ENCODE assay signal across 1 cellular context in genomic region chr6:30782425-30783014, GRCh38.
TF ChIP-seq lines count a peak whose summit lies in the region.

No MANE protein-coding gene starts in this region.

TF ChIP-seq in K562, 482 proteins besides CTCF, POLR2A, EP300 and RAD21 (continued from another document and continues in another):
- TF ChIP-seq CUX1 (CRISPR knock-in tag; IDR thresholded peaks at IDR 0.05) (no peak; the same call in 1 of the 2 replicates), YBX1 (IDR thresholded peaks at IDR 0.05) (no peak), ZNF311 (CRISPR knock-in tag; IDR thresholded peaks at IDR 0.05) (no peak), MNT (conservative IDR thresholded peaks at IDR 0.05) (no peak), ZBTB5 (IDR thresholded peaks at IDR 0.05) (no peak), ETV5 (CRISPR knock-in tag; IDR thresholded peaks at IDR 0.05; ENCODE audit: low read depth) (no peak), ZNF76 (CRISPR knock-in tag; IDR thresholded peaks at IDR 0.05; ENCODE audit: borderline replicate concordance) (no peak), ZKSCAN1 (IDR thresholded peaks at IDR 0.05; ENCODE audit: low read depth, low read length) (no peak), ZNF586 (CRISPR knock-in tag; conservative IDR thresholded peaks at IDR 0.05) (no peak), TAF15 (IDR thresholded peaks at IDR 0.05; ENCODE audit: low read depth, low read length) (no peak), MYNN (IDR thresholded peaks at IDR 0.05) (no peak), MYNN (CRISPR knock-in tag; IDR thresholded peaks at IDR 0.05) (no peak), ZNF124 (CRISPR knock-in tag; IDR thresholded peaks at IDR 0.05) (no peak), PRMT5 (CRISPR knock-in tag; IDR thresholded peaks at IDR 0.05) (no peak), NONO (IDR thresholded peaks at IDR 0.05; ENCODE audit: low read depth in 2 of 2, low read length in 1 of 2) (no peak), IRF9 (tag; IDR thresholded peaks at IDR 0.05) (peak; percentile 40; the same call in 1 of the 2 replicates), ZNF766 (CRISPR knock-in tag; conservative IDR thresholded peaks at IDR 0.05) (no peak), FOXP1 (CRISPR knock-in tag; IDR thresholded peaks at IDR 0.05) (no peak; the same call in 1 of the 2 replicates), GABPB1 (CRISPR knock-in tag; IDR thresholded peaks at IDR 0.05) (no peak), SREBF2 (CRISPR knock-in tag; IDR thresholded peaks at IDR 0.05) (no peak), ETV1 (tag; conservative IDR thresholded peaks at IDR 0.05; ENCODE audit: low read depth) (no peak), NR4A1 (CRISPR knock-in tag; IDR thresholded peaks at IDR 0.05) (no peak), NR4A1 (tag; IDR thresholded peaks at IDR 0.05) (0 out of 2 replicates have a peak, but pooled peaks have one; percentile 1), ZNF12 (CRISPR knock-in tag; IDR thresholded peaks at IDR 0.05) (no peak), KHSRP (IDR thresholded peaks at IDR 0.05) (no peak), ETS1 (conservative IDR thresholded peaks at IDR 0.05; ENCODE audit: control insufficient read depth, low read depth, low read length) (no peak), E2F8 (IDR thresholded peaks at IDR 0.05; ENCODE audit: low read depth, partially characterized antibody) (no peak), ELK1 (CRISPR knock-in tag; IDR thresholded peaks at IDR 0.05) (no peak), MLX (CRISPR knock-in tag; conservative IDR thresholded peaks at IDR 0.05) (0 out of 4 replicates have a peak, but pooled peaks of 1 of the 2 experiments have one; percentile 48), CEBPG (CRISPR knock-in tag; IDR thresholded peaks at IDR 0.05) (peak; percentile 76), CEBPG (tag; conservative IDR thresholded peaks at IDR 0.05 in 1 of 2, IDR thresholded peaks at IDR 0.05 in 1 of 2) (peak; percentile 92 to 97), IRF1 (CRISPR knock-in tag; IDR thresholded peaks at IDR 0.05; ENCODE audit: borderline replicate concordance) (peak; percentile 42; the same call in 1 of the 2 replicates), GTF2E2 (tag; IDR thresholded peaks at IDR 0.05) (no peak), BRD4 (IDR thresholded peaks at IDR 0.05) (no peak), EHMT2 (IDR thresholded peaks at IDR 0.05) (no peak), ZNF609 (CRISPR knock-in tag; IDR thresholded peaks at IDR 0.05; ENCODE audit: borderline replicate concordance) (no peak), RCOR1 (IDR thresholded peaks at IDR 0.05; ENCODE audit: borderline replicate concordance in 1 of 2, low read depth in 2 of 2, low read length in 2 of 2) (no peak), CHD4 (IDR thresholded peaks at IDR 0.05; ENCODE audit: insufficient read depth, insufficient replicate concordance, low read depth, low read length, poor library complexity, severe bottlenecking) (no peak), KLF1 (tag; IDR thresholded peaks at IDR 0.05) (no peak), CCNT2 (IDR thresholded peaks at IDR 0.05; ENCODE audit: borderline replicate concordance, extremely low read depth, insufficient read length, low read depth, low read length) (no peak), CBX2 (IDR thresholded peaks at IDR 0.05; ENCODE audit: insufficient read depth, low read length, poor library complexity, severe bottlenecking) (no peak)
